ENCODE assay signal across 8 cellular contexts in genomic region chr12:108337235-108338223, GRCh38. TPM values are rescaled to one million over a fixed set of nuclear protein-coding genes. Genes with fewer than 3 reads are reported as not detected.
DNase-seq lines count a peak whose midpoint lies in the region; ATAC-seq and TF ChIP-seq lines count a peak whose summit lies in the region.

No MANE protein-coding gene starts in this region.

- H3K27ac ChIP-seq in Peyer's patch (peak overlapping the region in 1 of 4 donors; percentile 26), psoas muscle (peak overlapping the region; percentile 30)

- ATAC-seq in GM19463 (IDR thresholded peaks at IDR 0.05; ENCODE audit: unreplicated experiment) (peak; percentile 39), psoas muscle (peak in 3 of 4 donors; percentile 15 to 45 (median 42)), HG03521 (IDR thresholded peaks at IDR 0.05; ENCODE audit: unreplicated experiment) (no peak)

- 67 to 72% (median 70%) methylated on average over 9 of the region's 9 CpGs for WGBS in psoas muscle, 3 donors

- H3K4me1 ChIP-seq in BE2C (peaks cover 5% of the 10 kb centered on the region), Peyer's patch (no peaks in the 10 kb centered on the region), psoas muscle (no peaks in the 10 kb centered on the region)

- TF ChIP-seq CTCF in BE2C (IDR thresholded peaks at IDR 0.05; ENCODE audit: low read depth, low read length) (peak; percentile 70), Peyer's patch (IDR thresholded peaks at IDR 0.05) (peak in 5 of 6 experiments; percentile 12 to 38 (median 30)), fibroblast of pulmonary artery (IDR thresholded peaks at IDR 0.05; ENCODE audit: low read length, missing control alignments) (peak; percentile 50), psoas muscle (IDR thresholded peaks at IDR 0.05) (peak; percentile 17)

- H3K9me3 ChIP-seq in BE2C (no peaks in the 10 kb centered on the region), Peyer's patch (no peaks in the 10 kb centered on the region), psoas muscle (no peaks in the 10 kb centered on the region)

- intact Hi-C loops in psoas muscle (cut with DNase I) = no loop called here
- intact Hi-C loops in posterior vena cava (cut with DNase I) = no loop called here

- no peak for TF ChIP-seq POLR2A in Peyer's patch (IDR thresholded peaks at IDR 0.05)

- H3K27me3 ChIP-seq in BE2C = no peaks in the 10 kb centered on the region
- H3K27me3 ChIP-seq in Peyer's patch = no peaks in the 10 kb centered on the region
- peaks cover 0 to 20% (median 3%) of the 10 kb centered on the region in 3 donors for H3K27me3 ChIP-seq in psoas muscle (ENCODE audit: insufficient read depth in 3 of 3, low read length in 2 of 3)

- no peak overlapping the region for H3K4me3 ChIP-seq in BE2C (ENCODE audit: low read depth, low read length)
- H3K4me3 ChIP-seq in Peyer's patch = peak overlapping the region in 1 of 4 donors; percentile 40
- no peak overlapping the region for H3K4me3 ChIP-seq in fibroblast of pulmonary artery (replicated peaks; ENCODE audit: low read depth, low read length)
- H3K4me3 ChIP-seq in psoas muscle = peak overlapping the region; percentile 58

- peak; percentile 52 for DNase-seq in BE2C
- DNase-seq in Peyer's patch = no peak
- DNase-seq in fibroblast of pulmonary artery (ENCODE audit: low read depth) = peak; percentile 18
- no peak for DNase-seq in psoas muscle
- DNase-seq in posterior vena cava (ENCODE audit: low spot score) = no peak
- DNase-seq in retina = no peak

- H3K36me3 ChIP-seq in BE2C (no peaks in the 10 kb centered on the region), Peyer's patch (no peaks in the 10 kb centered on the region), psoas muscle (ENCODE audit: insufficient read depth in 1 of 2, low read depth in 1 of 2) (no peaks in the 10 kb centered on the region)

RNA-seq across cellular contexts. Expression of gene CMKLR1, which starts 1.6 kb away (rescaled TPM):
- polyA plus RNA-seq in BE2C (2012; ENCODE audit: insufficient read depth, insufficient read length, low read depth) = 0.36 TPM
- total RNA-seq in Peyer's patch (10 to 100 TPM in 1 of 4 donors, 1 to 10 TPM in 3; 1.1 to 18.2 (median 4.1) TPM), psoas muscle (1 to 10 TPM; 4.4 to 7.0 (median 5.1) TPM), posterior vena cava (10 to 100 TPM; 44.6 to 53.4 TPM)
- polyA plus RNA-seq in psoas muscle = 1 to 10 TPM in 1 of 3 donors, under 1 TPM in 2; 0.94 to 2.4 (median 0.98) TPM

Comparison
In these comparisons a context has a peak if more than half of its experiments do, and no peak if none do; other contexts are left out.
1. DNase-seq: peak in BE2C (single experiment) and fibroblast of pulmonary artery (single experiment); none in Peyer's patch (0 of 3), psoas muscle (0 of 2), posterior vena cava (single experiment) and retina (single experiment).
2. CTCF ChIP-seq: peak in every context shown above with its lines; median percentile 70 in BE2C; 50 in fibroblast of pulmonary artery; 30 in Peyer's patch; 17 in psoas muscle.